In genomic region chr10:126646101-126646500, GRCh38 we compare ENCODE assay signal across 18 cellular contexts. TPM values are rescaled to one million over a fixed set of nuclear protein-coding genes. Genes with fewer than 3 reads are reported as not detected.
A peak's percentile ranks its signal among the peaks of the same experiment; 100 is the strongest.
DNase-seq lines count a peak whose midpoint lies in the region; ATAC-seq and TF ChIP-seq lines count a peak whose summit lies in the region.
"Had no signal": no experiment of that assay in that cellular context is flagged by ENCODE, and none has a peak within 500 bp of the region (broad histone marks: within the 10 kb centered on the region; RNA-seq: fewer than 3 reads in every experiment).

No MANE protein-coding gene starts in this region.

- no peak for TF ChIP-seq EP300 in esophagus muscularis mucosa (IDR thresholded peaks at IDR 0.05)

- WGBS in esophagus muscularis mucosa, result 73% methylated on average over 4 of the region's 4 CpGs

- no peaks in the 10 kb centered on the region for H3K36me3 ChIP-seq in RWPE2 (ENCODE audit: low read depth)
- H3K36me3 ChIP-seq in esophagus muscularis mucosa, result no peaks in the 10 kb centered on the region
- H3K36me3 ChIP-seq: colonic mucosa, right atrium auricular region had no signal

- H3K4me1 ChIP-seq in RWPE2 (ENCODE audit: insufficient read depth, poor library complexity, severe bottlenecking) (peaks cover 18% of the 10 kb centered on the region), esophagus muscularis mucosa (no peaks in the 10 kb centered on the region)
- H3K4me1 ChIP-seq: colonic mucosa, right atrium auricular region had no signal

- TF ChIP-seq POLR2A in esophagus muscularis mucosa (IDR thresholded peaks at IDR 0.05; ENCODE audit: low read depth), result no peak

- TF ChIP-seq CTCF in RWPE2 (IDR thresholded peaks at IDR 0.05; ENCODE audit: poor library complexity, severe bottlenecking), result no peak
- TF ChIP-seq CTCF in esophagus muscularis mucosa (IDR thresholded peaks at IDR 0.05), result no peak

- peak overlapping the region; percentile 52 for H3K27ac ChIP-seq in RWPE2 (ENCODE audit: poor library complexity, severe bottlenecking)
- peak overlapping the region; percentile 24 for H3K27ac ChIP-seq in epithelial cell of prostate
- H3K27ac ChIP-seq in caudate nucleus (ENCODE audit: low read depth, low read length), result no peak overlapping the region
- H3K27ac ChIP-seq in esophagus muscularis mucosa (replicated peaks in 1 of 4), result no peak overlapping the region
- H3K27ac ChIP-seq: colonic mucosa, right atrium auricular region had no signal

- intact Hi-C loops in esophagus muscularis mucosa (cut with DNase I), result no loop called here

- DNase-seq in GM03348 (ENCODE audit: low spot score) (peak; percentile 59), RWPE2 (ENCODE audit: low spot score) (no peak), epithelial cell of prostate (ENCODE audit: low read depth, low spot score) (no peak), skeletal muscle cell (ENCODE audit: low read depth) (peak; percentile 42), caudate nucleus (lab: John Stamatoyannopoulos, UW) (no peak), esophagus muscularis mucosa (ENCODE audit: extremely low spot score) (no peak), DMS114 treated with DMSO at 0.1 percent for 48 hours (lab: John Stamatoyannopoulos, UW; ENCODE audit: unreplicated experiment) (no peak)
- DNase-seq: activated CD8-positive, alpha-beta T cell treated with anti-CD3 and anti-CD28 coated beads, Interleukin-2, amount 10 ng/mL, durations not matched to agents 7 days and 5 days; colonic mucosa; hippocampal formation; KG1; left cardiac atrium; NCI-H1105; stimulated activated CD4-positive, alpha-beta T cell treated with anti-CD3 and anti-CD28 coated beads, Interleukin-1b, Interleukin-23, amount 100 ng/mL, for 48 hours had no signal

- no peaks in the 10 kb centered on the region for H3K27me3 ChIP-seq in RWPE2 (ENCODE audit: insufficient read depth, poor library complexity, severe bottlenecking)
- no peaks in the 10 kb centered on the region for H3K27me3 ChIP-seq in esophagus muscularis mucosa
- H3K27me3 ChIP-seq: colonic mucosa, right atrium auricular region had no signal

- H3K4me3 ChIP-seq in RWPE2 (ENCODE audit: severe bottlenecking), result no peak overlapping the region
- H3K4me3 ChIP-seq in skeletal muscle cell (ENCODE audit: low read depth, low read length), result no peak overlapping the region
- no peak overlapping the region for H3K4me3 ChIP-seq in esophagus muscularis mucosa
- H3K4me3 ChIP-seq: colonic mucosa, right atrium auricular region had no signal

- peak; percentile 95 for ATAC-seq in RWPE2 (ENCODE audit: low read depth)
- ATAC-seq: activated CD8-positive, alpha-beta T cell treated with anti-CD3 and anti-CD28 coated beads, Interleukin-2, amount 10 ng/mL, durations not matched to agents 7 days and 5 days; left cardiac atrium; Right ventricle myocardium inferior; WTC11 had no signal

- H3K9me3 ChIP-seq in RWPE2 (ENCODE audit: severe bottlenecking) (no peaks in the 10 kb centered on the region), esophagus muscularis mucosa (no peaks in the 10 kb centered on the region)
- H3K9me3 ChIP-seq: colonic mucosa, right atrium auricular region had no signal

RNA-seq across cellular contexts. Expression of gene C10orf90, which starts 24.4 kb away (rescaled TPM):
- under 1 TPM in 1 of 4 donors, not detected in 3; 0.06 TPM for total RNA-seq in esophagus muscularis mucosa
- total RNA-seq: activated CD8-positive, alpha-beta T cell treated with anti-CD3 and anti-CD28 coated beads, Interleukin-2, amount 10 ng/mL, durations not matched to agents 7 days and 5 days; colonic mucosa; Right ventricle myocardium inferior; T-helper 1 cell treated with Interleukin-12 subunit alpha and Interleukin-12 subunit beta and Interleukin-4 antibody, amounts not matched to agents 30 ng/mL and 1 ng/mL, for 36 hours had no signal

Comparison
In these comparisons a context has a peak if more than half of its experiments do, and no peak if none do; other contexts are left out.
1. DNase-seq: peak in GM03348 (single experiment) and skeletal muscle cell (single experiment); none in RWPE2 (single experiment), epithelial cell of prostate (single experiment), caudate nucleus (0 of 61), esophagus muscularis mucosa (single experiment) and DMS114 treated with DMSO at 0.1 percent for 48 hours (single experiment).
2. H3K27ac ChIP-seq: peak in RWPE2 (single experiment) and epithelial cell of prostate (single experiment); none in caudate nucleus (single experiment) and esophagus muscularis mucosa (0 of 4).